ENCODE assay signal across 9 cellular contexts in the genomic region with DNA sequence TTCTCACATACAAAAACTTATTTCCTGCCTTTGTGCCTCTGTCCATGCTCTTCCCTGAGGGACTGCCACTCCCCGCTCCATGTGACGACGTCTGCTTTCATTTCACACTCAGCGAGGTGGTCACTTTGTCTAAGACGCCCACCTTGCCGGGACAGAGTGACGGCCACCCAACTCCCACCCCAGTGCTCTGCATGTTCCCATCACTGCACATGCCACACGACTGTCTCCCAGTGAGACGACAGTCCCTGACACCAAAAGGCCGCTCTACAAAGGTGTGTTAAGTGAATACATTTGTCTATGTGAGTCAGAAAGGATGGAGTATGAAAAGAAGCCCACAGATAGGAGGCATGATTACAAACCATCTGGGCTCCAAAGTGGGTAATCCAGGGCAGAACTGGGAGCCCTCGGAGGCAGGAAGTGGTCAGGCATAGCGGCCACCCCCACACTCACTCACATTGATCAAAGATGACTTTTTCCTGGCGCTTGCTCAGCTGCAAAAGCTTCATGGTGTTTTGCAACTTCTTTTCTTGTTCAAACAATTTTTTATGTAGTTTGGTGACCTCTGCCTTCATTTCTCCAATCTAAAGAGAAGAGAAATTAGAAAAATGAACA.
DNase-seq lines count a peak whose midpoint lies in the region; ATAC-seq and TF ChIP-seq lines count a peak whose summit lies in the region.
"Had no signal": no experiment of that assay in that cellular context is flagged by ENCODE, and none has a peak within 500 bp of the region (broad histone marks: within the 10 kb centered on the region; RNA-seq: fewer than 3 reads in every experiment).

No MANE protein-coding gene starts in this region.

- no peaks in the 10 kb centered on the region for H3K27me3 Mint-ChIP-seq in activated naive CD4-positive, alpha-beta T cell treated with anti-CD3 and anti-CD28 coated beads for 36 hours (ENCODE audit: low read depth)
- H3K27me3 Mint-ChIP-seq: memory B cell had no signal

- H3K27ac Mint-ChIP-seq in activated naive CD4-positive, alpha-beta T cell treated with anti-CD3 and anti-CD28 coated beads for 36 hours: peak overlapping the region; percentile 77
- H3K27ac Mint-ChIP-seq: memory B cell had no signal

- DNase-seq in activated naive CD4-positive, alpha-beta T cell treated with anti-CD3 and anti-CD28 coated beads for 36 hours: peak; percentile 66
- no peak for DNase-seq in activated naive CD4-positive, alpha-beta T cell treated with anti-CD3 and anti-CD28 coated beads, Interleukin-2, amount 50 U/mL, for 16 hours
- peak; percentile 10 for DNase-seq in activated CD8-positive, alpha-beta memory T cell treated with anti-CD3 and anti-CD28 coated beads, Interleukin-2, amount 50 U/mL, for 24 hours (ENCODE audit: extremely low read depth)
- DNase-seq in hepatic stellate cell (ENCODE audit: low spot score) (peak; percentile 88), stromal cell of bone marrow (ENCODE audit: low read depth) (peak; percentile 90), cerebellum (ENCODE audit: low spot score) (no peak), tibial nerve (ENCODE audit: low spot score in 2 of 2) (no peak)

- WGBS in tibial nerve, 2 donors: 74 to 78% methylated on average over 13 of the region's 13 CpGs

- ATAC-seq in HG02798 (IDR thresholded peaks at IDR 0.05; ENCODE audit: poor library complexity, unreplicated experiment): no peak

- no peaks in the 10 kb centered on the region for H3K9me3 Mint-ChIP-seq in activated naive CD4-positive, alpha-beta T cell treated with anti-CD3 and anti-CD28 coated beads for 36 hours
- H3K9me3 Mint-ChIP-seq: memory B cell had no signal

- H3K4me3 Mint-ChIP-seq in activated naive CD4-positive, alpha-beta T cell treated with anti-CD3 and anti-CD28 coated beads for 36 hours: no peak overlapping the region
- H3K4me3 Mint-ChIP-seq: memory B cell had no signal

- no peaks in the 10 kb centered on the region for H3K27me3 ChIP-seq in tibial nerve

- peaks cover 0 to 91% (median 35%) of the 10 kb centered on the region in 3 donors for H3K36me3 ChIP-seq in tibial nerve

- no peaks in the 10 kb centered on the region for H3K4me1 ChIP-seq in tibial nerve

- peaks cover 30% of the 10 kb centered on the region for H3K4me1 Mint-ChIP-seq in activated naive CD4-positive, alpha-beta T cell treated with anti-CD3 and anti-CD28 coated beads for 36 hours (ENCODE audit: low read depth)

- CTCF ChIA-PET in activated naive CD4-positive, alpha-beta T cell treated with anti-CD3 and anti-CD28 coated beads for 36 hours (lab: Charles Lee): no interaction called here

- no peak for TF ChIP-seq POLR2A in tibial nerve (IDR thresholded peaks at IDR 0.05)

- peaks cover 30% of the 10 kb centered on the region for H3K36me3 Mint-ChIP-seq in activated naive CD4-positive, alpha-beta T cell treated with anti-CD3 and anti-CD28 coated beads for 36 hours (ENCODE audit: low read depth)

- H3K9me3 ChIP-seq in tibial nerve: no peaks in the 10 kb centered on the region

- no peak overlapping the region for H3K27ac ChIP-seq in tibial nerve

- no peak for TF ChIP-seq CTCF in tibial nerve (IDR thresholded peaks at IDR 0.05)

- TF ChIP-seq EP300 in tibial nerve (IDR thresholded peaks at IDR 0.05): no peak

- H3K4me3 ChIP-seq in tibial nerve: no peak overlapping the region

- intact Hi-C loops in activated naive CD4-positive, alpha-beta T cell treated with anti-CD3 and anti-CD28 coated beads for 36 hours (cut with micrococcal nuclease): no loop called here

Comparison
In these comparisons a context has a peak if more than half of its experiments do, and no peak if none do; other contexts are left out.
1. DNase-seq: peak in activated naive CD4-positive, alpha-beta T cell treated with anti-CD3 and anti-CD28 coated beads for 36 hours (single experiment), activated CD8-positive, alpha-beta memory T cell treated with anti-CD3 and anti-CD28 coated beads, Interleukin-2, amount 50 U/mL, for 24 hours (single experiment), hepatic stellate cell (single experiment) and stromal cell of bone marrow (single experiment); none in activated naive CD4-positive, alpha-beta T cell treated with anti-CD3 and anti-CD28 coated beads, Interleukin-2, amount 50 U/mL, for 16 hours (single experiment), cerebellum (single experiment) and tibial nerve (0 of 2).